ENCODE assay signal across 24 cellular contexts in genomic region chr17:44359001-44359400, GRCh38. TPM values are rescaled to one million over a fixed set of nuclear protein-coding genes. Genes with fewer than 3 reads are reported as not detected.
"Had no signal": no experiment of that assay in that cellular context is flagged by ENCODE, and none has a peak within 500 bp of the region (broad histone marks: within the 10 kb centered on the region; RNA-seq: fewer than 3 reads in every experiment).

No MANE protein-coding gene starts in this region.

- ATAC-seq: activated CD8-positive, alpha-beta T cell treated with anti-CD3 and anti-CD28 coated beads for 36 hours; body of pancreas; left lobe of liver; right lobe of liver had no signal

- H3K4me3 ChIP-seq: body of pancreas, colonic mucosa, ovary, right lobe of liver, stomach, upper lobe of left lung had no signal

- DNase-seq: activated CD4-positive, alpha-beta T cell treated with anti-CD3 and anti-CD28 coated beads, Interleukin-2, amount 10 ng/mL, durations not matched to agents 24 days and 14 days; activated CD8-positive, alpha-beta T cell treated with anti-CD3 and anti-CD28 coated beads for 36 hours; activated naive CD4-positive, alpha-beta T cell treated with Interleukin-2 at 50 U/mL for 16 hours; activated naive CD8-positive, alpha-beta T cell treated with anti-CD3 and anti-CD28 coated beads, Interleukin-2, amount 10 ng/mL, durations not matched to agents 7 days and 5 days; activated T-cell treated with anti-CD3 and anti-CD28 coated beads, Interleukin-2, amount 50 U/mL, for 1 hour; amygdala; body of pancreas; caudate nucleus; colonic mucosa; endodermal cell; erythroblast; head of caudate nucleus; kidney; mammary epithelial cell; small intestine; stimulated activated CD4-positive, alpha-beta T cell treated with anti-CD3 and anti-CD28 coated beads, Interleukin-15, amount 100 ng/mL, for 24 hours; stimulated activated CD4-positive, alpha-beta T cell treated with anti-CD3 and anti-CD28 coated beads, Interleukin-2, amount 100 ng/mL, for 48 hours; stomach; T1000; upper lobe of left lung had no signal

- H3K9me3 Mint-ChIP-seq: activated CD4-positive, alpha-beta T cell treated with anti-CD3 and anti-CD28 coated beads, Interleukin-2, amount 10 ng/mL, durations not matched to agents 24 days and 14 days; activated CD8-positive, alpha-beta T cell treated with anti-CD3 and anti-CD28 coated beads for 36 hours; activated naive CD8-positive, alpha-beta T cell treated with anti-CD3 and anti-CD28 coated beads, Interleukin-2, amount 10 ng/mL, durations not matched to agents 7 days and 5 days; activated T-helper 2 cell treated with anti-CD3 and anti-CD28 coated beads, Interferon-gamma antibody, Interleukin-2, Interleukin-4, amounts not matched to agents 10 μg/mL and 5 μg/mL and 100 μg/mL, durations not matched to agents 14 hours and 24 hours and 36 hours; endodermal cell had no signal

- H3K27me3 ChIP-seq: body of pancreas, ovary, right lobe of liver had no signal

- H3K36me3 ChIP-seq: colonic mucosa, ovary, right lobe of liver, stomach, upper lobe of left lung had no signal

- H3K27ac ChIP-seq: body of pancreas, colonic mucosa, ovary, right lobe of liver, stomach, upper lobe of left lung had no signal

- H3K4me1 ChIP-seq: colonic mucosa had no signal

- H3K4me1 Mint-ChIP-seq: activated CD4-positive, alpha-beta T cell treated with anti-CD3 and anti-CD28 coated beads, Interleukin-2, amount 10 ng/mL, durations not matched to agents 24 days and 14 days had no signal

- H3K4me3 Mint-ChIP-seq: activated CD4-positive, alpha-beta T cell treated with anti-CD3 and anti-CD28 coated beads, Interleukin-2, amount 10 ng/mL, durations not matched to agents 24 days and 14 days; activated CD8-positive, alpha-beta T cell treated with anti-CD3 and anti-CD28 coated beads for 36 hours; activated naive CD8-positive, alpha-beta T cell treated with anti-CD3 and anti-CD28 coated beads, Interleukin-2, amount 10 ng/mL, durations not matched to agents 7 days and 5 days; endodermal cell had no signal

- H3K9me3 ChIP-seq: body of pancreas, colonic mucosa, ovary, right lobe of liver, stomach, upper lobe of left lung had no signal

- H3K27ac Mint-ChIP-seq: activated CD4-positive, alpha-beta T cell treated with anti-CD3 and anti-CD28 coated beads, Interleukin-2, amount 10 ng/mL, durations not matched to agents 24 days and 14 days; activated CD8-positive, alpha-beta T cell treated with anti-CD3 and anti-CD28 coated beads for 36 hours; activated naive CD8-positive, alpha-beta T cell treated with anti-CD3 and anti-CD28 coated beads, Interleukin-2, amount 10 ng/mL, durations not matched to agents 7 days and 5 days; activated T-helper 2 cell treated with anti-CD3 and anti-CD28 coated beads, Interferon-gamma antibody, Interleukin-2, Interleukin-4, amounts not matched to agents 10 μg/mL and 5 μg/mL and 100 μg/mL, durations not matched to agents 14 hours and 24 hours and 36 hours; endodermal cell had no signal

- H3K36me3 Mint-ChIP-seq: activated naive CD8-positive, alpha-beta T cell treated with anti-CD3 and anti-CD28 coated beads, Interleukin-2, amount 10 ng/mL, durations not matched to agents 7 days and 5 days had no signal

RNA-seq across cellular contexts. Expression of gene RUNDC3A, which starts 50.6 kb away (rescaled TPM):
- total RNA-seq: left lobe of liver had no signal
